8 cellular contexts compared by ENCODE assay signal in the genomic region with DNA sequence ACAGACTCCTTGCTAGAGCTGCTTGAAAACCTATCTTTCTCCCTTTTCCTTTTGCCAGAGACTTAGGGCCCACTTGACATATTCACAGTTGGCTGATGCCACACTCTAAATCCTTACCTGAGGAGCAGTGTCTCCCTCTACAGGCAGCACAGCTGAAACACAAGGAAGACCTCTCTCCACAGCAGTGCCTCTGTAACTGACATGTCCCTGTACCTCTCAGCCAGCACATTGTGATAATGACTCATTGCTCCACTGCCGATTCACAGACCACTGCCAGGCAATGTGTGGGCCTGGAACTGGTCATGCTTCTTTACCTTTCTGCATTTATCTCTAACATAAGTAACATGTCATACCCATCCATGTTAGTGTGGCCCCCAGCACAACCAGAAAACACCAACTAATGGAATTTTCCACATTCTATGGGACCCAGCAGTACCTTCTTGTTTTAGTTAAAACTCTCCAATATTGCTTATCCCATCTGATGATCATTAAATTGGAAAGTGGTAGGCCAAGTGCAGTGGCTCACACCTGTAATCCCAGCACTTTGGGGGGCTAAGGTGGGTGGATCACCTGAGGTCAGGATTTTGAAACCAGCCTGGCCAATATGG. TPM values are rescaled to one million over a fixed set of nuclear protein-coding genes. Genes with fewer than 3 reads are reported as not detected.
DNase-seq lines count a peak whose midpoint lies in the region; ATAC-seq, FAIRE-seq and TF ChIP-seq lines count a peak whose summit lies in the region.

No MANE protein-coding gene starts in this region.

- ATAC-seq in GM18502 (IDR thresholded peaks at IDR 0.05; ENCODE audit: poor library complexity, unreplicated experiment): peak; percentile 97
- ATAC-seq in HG02798 (IDR thresholded peaks at IDR 0.05; ENCODE audit: poor library complexity, unreplicated experiment): peak; percentile 93

- H3K36me3 ChIP-seq in keratinocyte (ENCODE audit: control insufficient read depth in 2 of 2, extremely low read depth in 1 of 2, insufficient read depth in 2 of 2, low read length in 2 of 2): no peaks in the 10 kb centered on the region

- peaks cover 1% of the 10 kb centered on the region for H3K4me1 ChIP-seq in keratinocyte (ENCODE audit: control insufficient read depth, extremely low read depth, insufficient read depth, low read length)

- POLR2A ChIA-PET in AG04450 (lab: Yijun Ruan, JAX): no interaction called here

- dilution Hi-C loops in keratinocyte (cut with MboI; ENCODE audit: extremely low pct_ligation_motif_present, low sequenced_read_pairs): no loop called here

- CTCF ChIA-PET in AG04450 (lab: Charles Lee): interaction anchor here (0.8 to 6.5 kb wide), 11 partner anchors 8 to 176 kb away, joined by 4 to 44 read pairs (median 5); no protein-coding TSS in a partner anchor

- peak; percentile 15 for DNase-seq in AG04450 (ENCODE audit: low read depth, low spot score)
- peak; percentile 90 for DNase-seq in NB4 (ENCODE audit: low read depth)
- peak; percentile 52 for DNase-seq in SHP77 treated with DMSO at 0.1 percent for 48 hours (lab: John Stamatoyannopoulos, UW)
- peak; percentile 87 for DNase-seq in astrocyte of the hippocampus (ENCODE audit: low read depth, low spot score)
- peak; percentile 45 for DNase-seq in keratinocyte (ENCODE audit: low read depth, low spot score)
- peak; percentile 47 to 73 (median 54) for DNase-seq in stimulated activated CD4-positive, alpha-beta T cell treated with anti-CD3 and anti-CD28 coated beads, TNF-alpha, amount 100 ng/mL, for 48 hours (ENCODE audit: low read depth in 3 of 3)

- H3K4me3 ChIP-seq in AG04450 (ENCODE audit: low read depth, low read length): no peak overlapping the region
- H3K4me3 ChIP-seq in NB4 (ENCODE audit: low read depth, low read length): no peak overlapping the region
- no peak overlapping the region for H3K4me3 ChIP-seq in keratinocyte (ENCODE audit: control insufficient read depth in 2 of 3, extremely low read depth in 1 of 3, insufficient read depth in 2 of 3, low read depth in 1 of 3, low read length in 3 of 3)

- H3K27ac ChIP-seq in AG04450 (ENCODE audit: low read depth, low read length): no peak overlapping the region
- no peak overlapping the region for H3K27ac ChIP-seq in keratinocyte (ENCODE audit: control insufficient read depth, insufficient read depth, low read length)

- H2AFZ ChIP-seq in keratinocyte (ENCODE audit: control insufficient read depth, low read length): no peak overlapping the region

- no peaks in the 10 kb centered on the region for H4K20me1 ChIP-seq in keratinocyte (ENCODE audit: control insufficient read depth, extremely low read depth, insufficient read depth, low read length)

- TF ChIP-seq POLR2A in NB4 (IDR thresholded peaks at IDR 0.05; ENCODE audit: extremely low read depth, insufficient read length): no peak

- H3K27me3 ChIP-seq in AG04450 (ENCODE audit: control insufficient read depth, insufficient read depth, low read length): no peaks in the 10 kb centered on the region
- H3K27me3 ChIP-seq in keratinocyte (ENCODE audit: control insufficient read depth, extremely low read depth, insufficient read depth, low read length): no peaks in the 10 kb centered on the region

- no peaks in the 10 kb centered on the region for H3K9me1 ChIP-seq in keratinocyte (ENCODE audit: control insufficient read depth, extremely low read depth, insufficient read depth, low read length)

- H3K9me3 ChIP-seq in AG04450 (ENCODE audit: control insufficient read depth, insufficient read depth, low read length) (no peaks in the 10 kb centered on the region), keratinocyte (ENCODE audit: control insufficient read depth, low read depth, low read length) (no peaks in the 10 kb centered on the region)

- no peak overlapping the region for H3K4me2 ChIP-seq in keratinocyte (ENCODE audit: control insufficient read depth, extremely low read depth, insufficient read depth, low read depth, low read length)

- FAIRE-seq in keratinocyte (lab: Jason Lieb, UNC): peak; percentile 91

- peak; percentile 67 for TF ChIP-seq CTCF in AG04450 (IDR thresholded peaks at IDR 0.05; ENCODE audit: low read depth, low read length)
- TF ChIP-seq CTCF in NB4 (IDR thresholded peaks at IDR 0.05; ENCODE audit: low read depth, low read length): peak; percentile 77
- peak; percentile 82 to 97 (median 95) for TF ChIP-seq CTCF in keratinocyte (optimal IDR thresholded peaks at IDR 0.05 in 1 of 3, IDR thresholded peaks at IDR 0.05 in 1 of 3, conservative IDR thresholded peaks at IDR 0.05 in 1 of 3; ENCODE audit: extremely low read depth in 1 of 3, insufficient read depth in 2 of 3, low read length in 3 of 3)

- no peak overlapping the region for H3K9ac ChIP-seq in keratinocyte (ENCODE audit: control insufficient read depth, extremely low read depth, insufficient read depth, low read length)

- H3K79me2 ChIP-seq in keratinocyte (ENCODE audit: control insufficient read depth, insufficient read depth, low read length): no peaks in the 10 kb centered on the region

RNA-seq across cellular contexts. Expression of gene GTF2A1, which starts 56.5 kb away (rescaled TPM):
- polyA plus RNA-seq in AG04450 (2011; rRNA removed): 22.9 and 24.5 TPM in 2 replicates
- 50.0 and 52.5 TPM in 2 replicates for polyA minus RNA-seq in AG04450 (2011; rRNA and poly(A)+ RNA removed)
- 17.5 to 19.3 TPM (median 18.0 TPM) in 3 replicates for polyA plus RNA-seq in keratinocyte
- polyA plus RNA-seq in keratinocyte (2011; ENCODE audit: low read depth): 42.0 TPM
- polyA plus RNA-seq in keratinocyte (2011; cell fraction: cytosol; rRNA removed): 7.0 and 9.7 TPM in 2 replicates
- 13.2 and 13.6 TPM in 2 replicates for polyA plus RNA-seq in keratinocyte (2011; cell fraction: nucleus; rRNA removed)
- 12.3 and 15.8 TPM in 2 replicates for polyA plus RNA-seq in keratinocyte (2012; ENCODE audit: low replicate concordance)
- polyA minus RNA-seq in keratinocyte: 24.0 to 47.0 TPM (median 31.2 TPM) in 3 replicates
- polyA minus RNA-seq in keratinocyte (2011; cell fraction: cytosol; rRNA and poly(A)+ RNA removed): 13.2 TPM
- polyA minus RNA-seq in keratinocyte (2011; cell fraction: nucleus; rRNA and poly(A)+ RNA removed): 7.6 and 20.9 TPM in 2 replicates

Comparison
In these comparisons a context has a peak if more than half of its experiments do, and no peak if none do; other contexts are left out.
1. DNase-seq: peak in every context shown above with its lines; median percentile 90 in NB4; 87 in astrocyte of the hippocampus; 54 in stimulated activated CD4-positive, alpha-beta T cell treated with anti-CD3 and anti-CD28 coated beads, TNF-alpha, amount 100 ng/mL, for 48 hours; 52 in SHP77 treated with DMSO at 0.1 percent for 48 hours; 45 in keratinocyte; 15 in AG04450.